In the genomic region with DNA sequence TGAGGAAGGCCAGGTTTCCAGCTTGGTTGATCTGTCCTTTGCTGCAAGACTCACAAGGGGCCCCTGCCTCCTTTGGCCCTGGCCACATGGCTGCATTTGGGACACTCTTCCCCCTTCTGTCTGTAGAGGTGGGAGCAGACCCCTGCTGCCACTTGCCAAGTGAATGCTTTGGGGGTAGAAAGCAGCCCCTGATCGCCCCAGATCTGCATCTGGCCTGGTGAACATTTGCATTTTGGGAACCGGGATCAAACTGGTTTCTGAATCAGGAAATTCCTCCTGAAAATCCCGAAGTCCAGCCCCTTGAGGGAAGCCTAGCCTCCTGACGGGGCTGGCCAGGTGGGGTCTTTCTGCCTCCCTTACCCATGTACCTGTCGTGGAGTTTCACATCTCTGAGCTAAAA, we compare ENCODE assay signal across 11 cellular contexts. TPM values are rescaled to one million over a fixed set of nuclear protein-coding genes. Genes with fewer than 3 reads are reported as not detected.
DNase-seq lines count a peak whose midpoint lies in the region; ATAC-seq and TF ChIP-seq lines count a peak whose summit lies in the region.
"Had no signal": no experiment of that assay in that cellular context is flagged by ENCODE, and none has a peak within 500 bp of the region (broad histone marks: within the 10 kb centered on the region; RNA-seq: fewer than 3 reads in every experiment).

No MANE protein-coding gene starts in this region.

- no CpG with 5 or more reads among the region's 5 CpGs for WGBS in iPS DF 6.9 (ENCODE audit: insufficient coverage, insufficient read length)
- 26% methylated on average over 5 of the region's 5 CpGs for WGBS in prostate gland

- peaks cover 16% of the 10 kb centered on the region for H3K4me1 Mint-ChIP-seq in activated naive CD4-positive, alpha-beta T cell treated with anti-CD3 and anti-CD28 coated beads for 36 hours (ENCODE audit: low read depth)

- CTCF ChIA-PET in activated naive CD4-positive, alpha-beta T cell treated with anti-CD3 and anti-CD28 coated beads for 36 hours (lab: Charles Lee): interaction anchor here (0.5 kb wide), 1 partner anchor 24 kb away, joined by 3 read pairs; no protein-coding TSS in a partner anchor

- H3K27me3 ChIP-seq in iPS DF 6.9 (ENCODE audit: control insufficient read depth, insufficient read depth, low read length) (no peaks in the 10 kb centered on the region), prostate gland (replicated peaks; ENCODE audit: insufficient read depth) (peaks cover 6% of the 10 kb centered on the region)

- H3K9me3 Mint-ChIP-seq in activated naive CD4-positive, alpha-beta T cell treated with anti-CD3 and anti-CD28 coated beads for 36 hours: no peaks in the 10 kb centered on the region
- H3K9me3 Mint-ChIP-seq: activated naive CD4-positive, alpha-beta T cell treated with anti-CD3 and anti-CD28 coated beads, Interleukin-2, amount 50 U/mL, for 24 hours had no signal

- H3K4me3 Mint-ChIP-seq in activated naive CD4-positive, alpha-beta T cell treated with anti-CD3 and anti-CD28 coated beads for 36 hours: no peak overlapping the region
- H3K4me3 Mint-ChIP-seq: activated naive CD4-positive, alpha-beta T cell treated with anti-CD3 and anti-CD28 coated beads, Interleukin-2, amount 50 U/mL, for 24 hours had no signal

- H3K4me1 ChIP-seq in iPS DF 6.9 (ENCODE audit: control insufficient read depth, insufficient read depth, low read length) (peaks cover 6% of the 10 kb centered on the region; the same call in 1 of the 2 replicates), prostate gland (replicated peaks) (no peaks in the 10 kb centered on the region)

- no peak overlapping the region for H3K27ac Mint-ChIP-seq in activated naive CD4-positive, alpha-beta T cell treated with anti-CD3 and anti-CD28 coated beads for 36 hours
- H3K27ac Mint-ChIP-seq: activated naive CD4-positive, alpha-beta T cell treated with anti-CD3 and anti-CD28 coated beads, Interleukin-2, amount 50 U/mL, for 24 hours had no signal

- DNase-seq in AG10803 (ENCODE audit: low read depth) (no peak), iPS DF 6.9 (ENCODE audit: low read depth, low spot score) (no peak), prostate gland (ENCODE audit: low spot score) (no peak), erythroblast (lab: John Stamatoyannopoulos, UW) (no peak)
- DNase-seq in activated naive CD4-positive, alpha-beta T cell treated with anti-CD3 and anti-CD28 coated beads for 36 hours: no peak
- no peak for DNase-seq in stimulated activated CD4-positive, alpha-beta T cell treated with anti-CD3 and anti-CD28 coated beads, Interleukin-4, amount 100 ng/mL, for 24 hours
- DNase-seq: GDM1 had no signal

- no peak overlapping the region for H3K27ac ChIP-seq in iPS DF 6.9 (ENCODE audit: low read length)
- H3K27ac ChIP-seq in prostate gland: peak overlapping the region; percentile 56 to 58

- H3K9me3 ChIP-seq in iPS DF 6.9 (ENCODE audit: control insufficient read depth, insufficient read depth, low read length) (no peaks in the 10 kb centered on the region), prostate gland (no peaks in the 10 kb centered on the region)

- H3K36me3 ChIP-seq in iPS DF 6.9 (ENCODE audit: control insufficient read depth, insufficient read depth, low read length) (peaks cover 6% of the 10 kb centered on the region; the same call in 1 of the 2 replicates), prostate gland (no peaks in the 10 kb centered on the region)

- H3K36me3 Mint-ChIP-seq in activated naive CD4-positive, alpha-beta T cell treated with anti-CD3 and anti-CD28 coated beads for 36 hours (ENCODE audit: low read depth): peaks cover 6% of the 10 kb centered on the region

- H3K27me3 Mint-ChIP-seq in activated naive CD4-positive, alpha-beta T cell treated with anti-CD3 and anti-CD28 coated beads for 36 hours (ENCODE audit: low read depth): peaks cover 37% of the 10 kb centered on the region

- TF ChIP-seq CTCF in AG10803 (conservative IDR thresholded peaks at IDR 0.05; ENCODE audit: low read length) (no peak), WI38 (IDR thresholded peaks at IDR 0.05; ENCODE audit: low read depth, low read length) (no peak), prostate gland (IDR thresholded peaks at IDR 0.05) (no peak)

- TF ChIP-seq POLR2A in prostate gland (IDR thresholded peaks at IDR 0.05) (no peak), erythroblast (IDR thresholded peaks at IDR 0.05; ENCODE audit: low read length) (no peak)

- intact Hi-C loops in prostate gland (cut with DNase I): no loop called here
- intact Hi-C loops in activated naive CD4-positive, alpha-beta T cell treated with anti-CD3 and anti-CD28 coated beads for 36 hours (cut with micrococcal nuclease): no loop called here

- ATAC-seq in HG02870 (IDR thresholded peaks at IDR 0.05; ENCODE audit: unreplicated experiment): no peak

- H3K4me3 ChIP-seq in AG10803 (ENCODE audit: low read length) (peak overlapping the region; percentile 42; the same call in 1 of the 2 replicates), WI38 (ENCODE audit: low read depth, low read length) (0 out of 2 replicates have a peak overlapping the region, but pooled peaks have one; percentile 27), iPS DF 6.9 (ENCODE audit: low read length) (peak overlapping the region; percentile 56; the same call in 1 of the 2 replicates), prostate gland (peak overlapping the region in 1 of 2 donors; percentile 7)

RNA-seq across cellular contexts. Expression of a gene that starts 14.9 kb away (rescaled TPM):
- total RNA-seq in prostate gland: 1 to 10 TPM in 1 of 2 donors, not detected in 1; 1.8 TPM
- under 1 TPM; 0.41 to 0.77 TPM for total RNA-seq in activated naive CD4-positive, alpha-beta T cell treated with anti-CD3 and anti-CD28 coated beads for 36 hours
- total RNA-seq: mesenteric fat pad had no signal

RNA-seq across cellular contexts. Expression of a gene that starts 47.0 kb away (rescaled TPM):
- total RNA-seq in prostate gland: 100 to 1,000 TPM in 1 of 2 donors, 10 to 100 TPM in 1; 44.1 to 151 TPM
- not detected for total RNA-seq in activated naive CD4-positive, alpha-beta T cell treated with anti-CD3 and anti-CD28 coated beads for 36 hours

RNA-seq across cellular contexts. Expression of a gene that starts 55.2 kb away (rescaled TPM):
- total RNA-seq in prostate gland: 100 to 1,000 TPM; 349 to 932 TPM
- total RNA-seq in activated naive CD4-positive, alpha-beta T cell treated with anti-CD3 and anti-CD28 coated beads for 36 hours: 10 to 100 TPM; 35.3 to 36.5 TPM

Comparison
In these comparisons a context has a peak if more than half of its experiments do, and no peak if none do; other contexts are left out.
1. RNA of a gene that starts 47.0 kb away (total RNA-seq): 44.1 to 151 TPM in prostate gland; not detected in activated naive CD4-positive, alpha-beta T cell treated with anti-CD3 and anti-CD28 coated beads for 36 hours; every median in the first group is over 10 times any median in the second.
2. RNA of a gene that starts 55.2 kb away (total RNA-seq): 349 to 932 TPM in prostate gland; 35.3 to 36.5 TPM in activated naive CD4-positive, alpha-beta T cell treated with anti-CD3 and anti-CD28 coated beads for 36 hours; every median in the first group is over 4 times any median in the second.